2 cellular contexts compared by ENCODE assay signal in genomic region chr4:76243877-76244276, GRCh38. TPM values are rescaled to one million over a fixed set of nuclear protein-coding genes. Genes with fewer than 3 reads are reported as not detected.
"Had no signal": no experiment of that assay in that cellular context is flagged by ENCODE, and none has a peak within 500 bp of the region (broad histone marks: within the 10 kb centered on the region; RNA-seq: fewer than 3 reads in every experiment).

No MANE protein-coding gene starts in this region.

RNA-seq across cellular contexts. Expression of gene FAM47E, which starts 7.6 kb away (rescaled TPM):
- total RNA-seq: OCI-LY7, SJSA1 had no signal
